ENCODE assay signal across 10 cellular contexts in the genomic region with DNA sequence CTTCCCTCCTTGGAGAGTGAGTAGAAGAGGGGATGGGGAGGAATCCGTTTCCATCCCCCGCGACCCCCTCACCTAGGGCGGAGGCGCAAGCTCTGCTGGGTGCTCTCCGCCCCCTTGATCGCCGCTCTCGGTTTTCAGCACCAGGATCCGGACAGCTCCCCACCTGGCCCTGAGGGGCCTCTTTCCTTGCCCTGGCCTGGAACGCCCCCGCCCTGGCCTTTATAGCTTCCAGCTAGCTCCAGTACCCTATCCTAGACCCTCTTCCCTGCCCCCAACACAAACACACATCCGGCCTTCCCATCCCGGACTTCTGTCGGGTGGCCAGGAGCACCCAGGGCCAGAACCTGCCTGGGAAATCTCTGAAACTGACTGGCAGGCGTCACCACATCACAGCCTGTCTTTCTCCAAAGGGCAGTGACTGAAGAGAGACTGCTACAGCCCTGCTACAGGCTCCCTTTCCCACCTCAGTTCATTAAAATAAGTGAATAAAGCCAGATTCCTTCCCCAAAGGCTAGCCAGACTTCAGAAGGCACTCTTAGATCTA.
DNase-seq lines count a peak whose midpoint lies in the region; ATAC-seq and TF ChIP-seq lines count a peak whose summit lies in the region.
"Had no signal": no experiment of that assay in that cellular context is flagged by ENCODE, and none has a peak within 500 bp of the region (broad histone marks: within the 10 kb centered on the region; RNA-seq: fewer than 3 reads in every experiment).

No MANE protein-coding gene starts in this region.

- H3K4me3 ChIP-seq in A673 (ENCODE audit: low read depth, low read length, poor library complexity, severe bottlenecking) (no peak overlapping the region), astrocyte of the spinal cord (ENCODE audit: low read depth, low read length) (no peak overlapping the region)

- no peaks in the 10 kb centered on the region for H3K36me3 ChIP-seq in A673 (ENCODE audit: insufficient read depth, low read length, poor library complexity, severe bottlenecking)

- no peak for TF ChIP-seq CTCF in A673 (conservative IDR thresholded peaks at IDR 0.05; ENCODE audit: low read depth, low read length)
- TF ChIP-seq CTCF in GM13977 (IDR thresholded peaks at IDR 0.05; ENCODE audit: extremely low read depth, insufficient read depth, missing control alignments), result no peak
- no peak for TF ChIP-seq CTCF in astrocyte of the spinal cord (IDR thresholded peaks at IDR 0.05; ENCODE audit: low read depth, low read length)

- no peak overlapping the region for H3K27ac ChIP-seq in A673 (ENCODE audit: low read depth, low read length, poor library complexity, severe bottlenecking)

- POLR2A ChIA-PET in A673 (lab: Charles Lee; ENCODE audit: low non-redundant PET), result no interaction called here

- H3K9me3 ChIP-seq in A673 (ENCODE audit: low read depth, low read length, poor library complexity, severe bottlenecking), result no peaks in the 10 kb centered on the region

- H3K4me1 ChIP-seq in A673 (ENCODE audit: insufficient read depth, low read length, poor library complexity, severe bottlenecking), result peaks cover 7% of the 10 kb centered on the region

- ATAC-seq in GM19452 (IDR thresholded peaks at IDR 0.05; ENCODE audit: unreplicated experiment), result no peak
- ATAC-seq in sciatic nerve, result no peak
- no peak for ATAC-seq in GM21723 (IDR thresholded peaks at IDR 0.05; ENCODE audit: unreplicated experiment)

- CTCF ChIA-PET in A673 (lab: Charles Lee), result no interaction called here

- intact Hi-C loops in A673 (cut with micrococcal nuclease; ENCODE audit: unreplicated experiment), result no loop called here
- intact Hi-C loops in sciatic nerve (cut with DNase I), result no loop called here

- DNase-seq in A673 (ENCODE audit: low spot score) (peak; percentile 38), GM13977 (ENCODE audit: low spot score) (peak; percentile 49), astrocyte of the spinal cord (ENCODE audit: low read depth, low spot score) (peak; percentile 8), left kidney (ENCODE audit: low read depth, low spot score) (peak; percentile 94), sciatic nerve (ENCODE audit: low spot score) (no peak), NOMO-1 (lab: John Stamatoyannopoulos, UW; ENCODE audit: unreplicated experiment in 2 of 2) (no peak)
- DNase-seq: activated gamma-delta T cell treated with Interleukin-2 at 50 U/mL for 16 hours, NCI-H524 treated with DMSO at 0.1 percent for 48 hours had no signal

- peaks cover 76% of the 10 kb centered on the region for H3K27me3 ChIP-seq in A673 (replicated peaks; ENCODE audit: insufficient read depth, low read depth, low read length, poor library complexity)

- BruUV-seq in A673 (replicated peaks; lab: Mats Ljungman, UMichigan), result no TSS peak

- in situ Hi-C loops in GM13977 (cut with MboI; ENCODE audit: low pct_unique_long_range_greater_than_20kb, low sequenced_read_pairs, unreplicated experiment) (no loop called here), astrocyte of the spinal cord (cut with HindIII; ENCODE audit: low sequenced_read_pairs) (no loop called here)

Comparison
In these comparisons a context has a peak if more than half of its experiments do, and no peak if none do; other contexts are left out.
1. DNase-seq: peak in A673 (single experiment), GM13977 (single experiment), astrocyte of the spinal cord (single experiment) and left kidney (single experiment); none in sciatic nerve (single experiment) and NOMO-1 (0 of 2).